ENCODE assay signal across 1 cellular context in the genomic region with DNA sequence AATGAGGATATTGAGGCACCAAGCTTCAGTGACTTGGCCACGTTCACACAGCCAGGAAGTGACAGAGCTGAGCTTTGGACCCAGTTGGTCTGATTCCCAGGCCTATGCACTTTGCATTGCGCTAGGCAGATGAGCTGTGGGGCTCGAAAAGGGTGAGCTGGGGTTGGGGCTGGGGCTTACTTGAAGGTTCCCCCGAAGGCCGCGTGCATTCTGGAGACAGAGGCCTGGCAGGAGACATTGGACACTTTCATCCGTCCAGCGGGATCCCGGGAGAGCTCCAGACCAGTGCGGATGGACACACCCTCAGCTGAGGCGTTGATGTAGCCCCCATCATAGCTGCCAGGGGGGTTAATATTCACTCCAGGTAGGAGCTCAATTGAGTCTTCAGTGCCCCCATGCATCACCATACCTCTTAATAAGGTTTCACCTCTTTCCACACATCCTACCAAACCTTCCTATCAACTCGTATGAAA.
TF ChIP-seq lines count a peak whose summit lies in the region.

No MANE protein-coding gene starts in this region.

TF ChIP-seq in HepG2, 621 proteins besides CTCF, POLR2A, EP300 and RAD21 (continued from another document and continues in another):
- TF ChIP-seq, protein P1, sequence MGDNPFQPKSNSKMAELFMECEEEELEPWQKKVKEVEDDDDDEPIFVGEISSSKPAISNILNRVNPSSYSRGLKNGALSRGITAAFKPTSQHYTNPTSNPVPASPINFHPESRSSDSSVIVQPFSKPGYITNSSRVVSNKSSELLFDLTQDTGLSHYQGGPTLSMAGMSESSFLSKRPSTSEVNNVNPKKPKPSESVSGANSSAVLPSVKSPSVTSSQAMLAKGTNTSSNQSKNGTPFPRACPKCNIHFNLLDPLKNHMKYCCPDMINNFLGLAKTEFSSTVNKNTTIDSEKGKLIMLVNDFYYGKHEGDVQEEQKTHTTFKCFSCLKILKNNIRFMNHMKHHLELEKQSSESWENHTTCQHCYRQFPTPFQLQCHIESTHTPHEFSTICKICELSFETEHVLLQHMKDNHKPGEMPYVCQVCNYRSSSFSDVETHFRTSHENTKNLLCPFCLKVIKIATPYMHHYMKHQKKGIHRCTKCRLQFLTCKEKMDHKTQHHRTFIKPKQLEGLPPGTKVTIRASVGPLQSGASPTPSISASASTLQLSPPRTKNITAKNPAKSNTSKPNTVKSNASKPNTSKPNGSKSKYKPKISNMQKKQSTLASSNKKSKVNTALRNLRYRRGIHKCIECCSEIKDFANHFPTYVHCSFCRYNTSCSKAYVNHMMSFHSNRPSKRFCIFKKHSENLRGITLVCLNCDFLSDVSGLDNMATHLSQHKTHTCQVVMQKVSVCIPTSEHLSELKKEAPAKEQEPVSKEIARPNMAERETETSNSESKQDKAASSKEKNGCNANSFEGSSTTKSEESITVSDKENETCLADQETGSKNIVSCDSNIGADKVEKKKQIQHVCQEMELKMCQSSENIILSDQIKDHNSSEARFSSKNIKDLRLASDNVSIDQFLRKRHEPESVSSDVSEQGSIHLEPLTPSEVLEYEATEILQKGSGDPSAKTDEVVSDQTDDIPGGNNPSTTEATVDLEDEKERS (CRISPR knock-in tag; IDR thresholded peaks at IDR 0.05): 0 out of 2 replicates have a peak, but pooled peaks have one; percentile 52
- TF ChIP-seq TCF12 (IDR thresholded peaks at IDR 0.05) (no peak), TCF12 (CRISPR knock-in tag; IDR thresholded peaks at IDR 0.05) (0 out of 2 replicates have a peak, but pooled peaks have one; percentile 29), ZMYM3 (CRISPR knock-in tag; IDR thresholded peaks at IDR 0.05) (peak; percentile 98), CREM (IDR thresholded peaks at IDR 0.05) (no peak; the same call in 1 of the 2 replicates), CREM (CRISPR knock-in tag; IDR thresholded peaks at IDR 0.05) (no peak), RELA (CRISPR knock-in tag; IDR thresholded peaks at IDR 0.05) (0 out of 2 replicates have a peak, but pooled peaks have one; percentile 5), ZNF333 (CRISPR knock-in tag; IDR thresholded peaks at IDR 0.05; ENCODE audit: borderline replicate concordance) (0 out of 2 replicates have a peak, but pooled peaks have one; percentile 12), KDM1A (CRISPR knock-in tag; IDR thresholded peaks at IDR 0.05) (peak; percentile 69; the same call in 1 of the 2 replicates), BHLHE40 (IDR thresholded peaks at IDR 0.05; ENCODE audit: low read length) (peak; percentile 22; the same call in 1 of the 2 replicates), PHF8 (CRISPR knock-in tag; IDR thresholded peaks at IDR 0.05) (peak; percentile 20), NFIC (IDR thresholded peaks at IDR 0.05; ENCODE audit: low read length) (no peak), HOXA5 (CRISPR knock-in tag; IDR thresholded peaks at IDR 0.05) (no peak; the same call in 1 of the 2 replicates), RXRB (CRISPR knock-in tag; IDR thresholded peaks at IDR 0.05; ENCODE audit: borderline replicate concordance) (peak; percentile 71; the same call in 1 of the 2 replicates), ELF3 (CRISPR knock-in tag; IDR thresholded peaks at IDR 0.05) (peak; percentile 82), SPEN (CRISPR knock-in tag; IDR thresholded peaks at IDR 0.05; ENCODE audit: low read depth) (peak; percentile 98), SNRNP70 (IDR thresholded peaks at IDR 0.05; ENCODE audit: low read depth, low read length) (no peak), ZFP82 (CRISPR knock-in tag; IDR thresholded peaks at IDR 0.05; ENCODE audit: borderline replicate concordance) (no peak), ZBTB7B (CRISPR knock-in tag; IDR thresholded peaks at IDR 0.05) (peak; percentile 45; the same call in 1 of the 2 replicates), KDM3A (CRISPR knock-in tag; IDR thresholded peaks at IDR 0.05; ENCODE audit: low read depth) (no peak; the same call in 1 of the 2 replicates), ZNF709 (CRISPR knock-in tag; IDR thresholded peaks at IDR 0.05) (peak; percentile 15; the same call in 1 of the 2 replicates), ZFP36L1 (CRISPR knock-in tag; IDR thresholded peaks at IDR 0.05) (peak; percentile 12; the same call in 1 of the 2 replicates), ZNF10 (CRISPR knock-in tag; IDR thresholded peaks at IDR 0.05; ENCODE audit: borderline replicate concordance, low read depth) (no peak), ZNF501 (CRISPR knock-in tag; IDR thresholded peaks at IDR 0.05) (peak; percentile 90), SALL2 (CRISPR knock-in tag; IDR thresholded peaks at IDR 0.05) (0 out of 2 replicates have a peak, but pooled peaks have one; percentile 59), SMYD3 (CRISPR knock-in tag; IDR thresholded peaks at IDR 0.05) (0 out of 2 replicates have a peak, but pooled peaks have one; percentile 1), HDAC2 (CRISPR knock-in tag; IDR thresholded peaks at IDR 0.05) (0 out of 2 replicates have a peak, but pooled peaks have one; percentile 60), ZNF720 (CRISPR knock-in tag; IDR thresholded peaks at IDR 0.05) (no peak), ZNF577 (CRISPR knock-in tag; IDR thresholded peaks at IDR 0.05; ENCODE audit: borderline replicate concordance, low read depth) (no peak), HDAC1 (CRISPR knock-in tag; IDR thresholded peaks at IDR 0.05) (peak; percentile 71), ZNF660 (CRISPR knock-in tag; IDR thresholded peaks at IDR 0.05; ENCODE audit: borderline replicate concordance, low read depth) (no peak), GATAD1 (CRISPR knock-in tag; IDR thresholded peaks at IDR 0.05) (peak; percentile 25; the same call in 1 of the 2 replicates), FOXO1 (CRISPR knock-in tag; IDR thresholded peaks at IDR 0.05) (peak; percentile 56; the same call in 1 of the 2 replicates), CEBPB (IDR thresholded peaks at IDR 0.05; ENCODE audit: borderline replicate concordance, low read depth, low read length) (peak; percentile 12; the same call in 1 of the 2 replicates), ATF7 (IDR thresholded peaks at IDR 0.05) (no peak), ATF7 (CRISPR knock-in tag; IDR thresholded peaks at IDR 0.05) (no peak), STAG1 (CRISPR knock-in tag; IDR thresholded peaks at IDR 0.05) (peak; percentile 3; the same call in 1 of the 2 replicates)
- TF ChIP-seq, protein P2, sequence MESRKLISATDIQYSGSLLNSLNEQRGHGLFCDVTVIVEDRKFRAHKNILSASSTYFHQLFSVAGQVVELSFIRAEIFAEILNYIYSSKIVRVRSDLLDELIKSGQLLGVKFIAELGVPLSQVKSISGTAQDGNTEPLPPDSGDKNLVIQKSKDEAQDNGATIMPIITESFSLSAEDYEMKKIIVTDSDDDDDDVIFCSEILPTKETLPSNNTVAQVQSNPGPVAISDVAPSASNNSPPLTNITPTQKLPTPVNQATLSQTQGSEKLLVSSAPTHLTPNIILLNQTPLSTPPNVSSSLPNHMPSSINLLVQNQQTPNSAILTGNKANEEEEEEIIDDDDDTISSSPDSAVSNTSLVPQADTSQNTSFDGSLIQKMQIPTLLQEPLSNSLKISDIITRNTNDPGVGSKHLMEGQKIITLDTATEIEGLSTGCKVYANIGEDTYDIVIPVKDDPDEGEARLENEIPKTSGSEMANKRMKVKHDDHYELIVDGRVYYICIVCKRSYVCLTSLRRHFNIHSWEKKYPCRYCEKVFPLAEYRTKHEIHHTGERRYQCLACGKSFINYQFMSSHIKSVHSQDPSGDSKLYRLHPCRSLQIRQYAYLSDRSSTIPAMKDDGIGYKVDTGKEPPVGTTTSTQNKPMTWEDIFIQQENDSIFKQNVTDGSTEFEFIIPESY (CRISPR knock-in tag; IDR thresholded peaks at IDR 0.05): peak; percentile 9; the same call in 1 of the 2 replicates
- TF ChIP-seq, protein P3, sequence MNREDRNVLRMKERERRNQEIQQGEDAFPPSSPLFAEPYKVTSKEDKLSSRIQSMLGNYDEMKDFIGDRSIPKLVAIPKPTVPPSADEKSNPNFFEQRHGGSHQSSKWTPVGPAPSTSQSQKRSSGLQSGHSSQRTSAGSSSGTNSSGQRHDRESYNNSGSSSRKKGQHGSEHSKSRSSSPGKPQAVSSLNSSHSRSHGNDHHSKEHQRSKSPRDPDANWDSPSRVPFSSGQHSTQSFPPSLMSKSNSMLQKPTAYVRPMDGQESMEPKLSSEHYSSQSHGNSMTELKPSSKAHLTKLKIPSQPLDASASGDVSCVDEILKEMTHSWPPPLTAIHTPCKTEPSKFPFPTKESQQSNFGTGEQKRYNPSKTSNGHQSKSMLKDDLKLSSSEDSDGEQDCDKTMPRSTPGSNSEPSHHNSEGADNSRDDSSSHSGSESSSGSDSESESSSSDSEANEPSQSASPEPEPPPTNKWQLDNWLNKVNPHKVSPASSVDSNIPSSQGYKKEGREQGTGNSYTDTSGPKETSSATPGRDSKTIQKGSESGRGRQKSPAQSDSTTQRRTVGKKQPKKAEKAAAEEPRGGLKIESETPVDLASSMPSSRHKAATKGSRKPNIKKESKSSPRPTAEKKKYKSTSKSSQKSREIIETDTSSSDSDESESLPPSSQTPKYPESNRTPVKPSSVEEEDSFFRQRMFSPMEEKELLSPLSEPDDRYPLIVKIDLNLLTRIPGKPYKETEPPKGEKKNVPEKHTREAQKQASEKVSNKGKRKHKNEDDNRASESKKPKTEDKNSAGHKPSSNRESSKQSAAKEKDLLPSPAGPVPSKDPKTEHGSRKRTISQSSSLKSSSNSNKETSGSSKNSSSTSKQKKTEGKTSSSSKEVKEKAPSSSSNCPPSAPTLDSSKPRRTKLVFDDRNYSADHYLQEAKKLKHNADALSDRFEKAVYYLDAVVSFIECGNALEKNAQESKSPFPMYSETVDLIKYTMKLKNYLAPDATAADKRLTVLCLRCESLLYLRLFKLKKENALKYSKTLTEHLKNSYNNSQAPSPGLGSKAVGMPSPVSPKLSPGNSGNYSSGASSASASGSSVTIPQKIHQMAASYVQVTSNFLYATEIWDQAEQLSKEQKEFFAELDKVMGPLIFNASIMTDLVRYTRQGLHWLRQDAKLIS (CRISPR knock-in tag; IDR thresholded peaks at IDR 0.05): no peak; the same call in 1 of the 2 replicates
- TF ChIP-seq, protein P4, sequence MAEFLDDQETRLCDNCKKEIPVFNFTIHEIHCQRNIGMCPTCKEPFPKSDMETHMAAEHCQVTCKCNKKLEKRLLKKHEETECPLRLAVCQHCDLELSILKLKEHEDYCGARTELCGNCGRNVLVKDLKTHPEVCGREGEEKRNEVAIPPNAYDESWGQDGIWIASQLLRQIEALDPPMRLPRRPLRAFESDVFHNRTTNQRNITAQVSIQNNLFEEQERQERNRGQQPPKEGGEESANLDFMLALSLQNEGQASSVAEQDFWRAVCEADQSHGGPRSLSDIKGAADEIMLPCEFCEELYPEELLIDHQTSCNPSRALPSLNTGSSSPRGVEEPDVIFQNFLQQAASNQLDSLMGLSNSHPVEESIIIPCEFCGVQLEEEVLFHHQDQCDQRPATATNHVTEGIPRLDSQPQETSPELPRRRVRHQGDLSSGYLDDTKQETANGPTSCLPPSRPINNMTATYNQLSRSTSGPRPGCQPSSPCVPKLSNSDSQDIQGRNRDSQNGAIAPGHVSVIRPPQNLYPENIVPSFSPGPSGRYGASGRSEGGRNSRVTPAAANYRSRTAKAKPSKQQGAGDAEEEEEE (CRISPR knock-in tag; IDR thresholded peaks at IDR 0.05; ENCODE audit: borderline replicate concordance): 0 out of 2 replicates have a peak, but pooled peaks have one; percentile 45
- TF ChIP-seq, protein P5, sequence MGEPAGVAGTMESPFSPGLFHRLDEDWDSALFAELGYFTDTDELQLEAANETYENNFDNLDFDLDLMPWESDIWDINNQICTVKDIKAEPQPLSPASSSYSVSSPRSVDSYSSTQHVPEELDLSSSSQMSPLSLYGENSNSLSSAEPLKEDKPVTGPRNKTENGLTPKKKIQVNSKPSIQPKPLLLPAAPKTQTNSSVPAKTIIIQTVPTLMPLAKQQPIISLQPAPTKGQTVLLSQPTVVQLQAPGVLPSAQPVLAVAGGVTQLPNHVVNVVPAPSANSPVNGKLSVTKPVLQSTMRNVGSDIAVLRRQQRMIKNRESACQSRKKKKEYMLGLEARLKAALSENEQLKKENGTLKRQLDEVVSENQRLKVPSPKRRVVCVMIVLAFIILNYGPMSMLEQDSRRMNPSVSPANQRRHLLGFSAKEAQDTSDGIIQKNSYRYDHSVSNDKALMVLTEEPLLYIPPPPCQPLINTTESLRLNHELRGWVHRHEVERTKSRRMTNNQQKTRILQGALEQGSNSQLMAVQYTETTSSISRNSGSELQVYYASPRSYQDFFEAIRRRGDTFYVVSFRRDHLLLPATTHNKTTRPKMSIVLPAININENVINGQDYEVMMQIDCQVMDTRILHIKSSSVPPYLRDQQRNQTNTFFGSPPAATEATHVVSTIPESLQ (CRISPR knock-in tag; conservative IDR thresholded peaks at IDR 0.05): 0 out of 2 replicates have a peak, but pooled peaks have one; percentile 69
- TF ChIP-seq, protein P6, sequence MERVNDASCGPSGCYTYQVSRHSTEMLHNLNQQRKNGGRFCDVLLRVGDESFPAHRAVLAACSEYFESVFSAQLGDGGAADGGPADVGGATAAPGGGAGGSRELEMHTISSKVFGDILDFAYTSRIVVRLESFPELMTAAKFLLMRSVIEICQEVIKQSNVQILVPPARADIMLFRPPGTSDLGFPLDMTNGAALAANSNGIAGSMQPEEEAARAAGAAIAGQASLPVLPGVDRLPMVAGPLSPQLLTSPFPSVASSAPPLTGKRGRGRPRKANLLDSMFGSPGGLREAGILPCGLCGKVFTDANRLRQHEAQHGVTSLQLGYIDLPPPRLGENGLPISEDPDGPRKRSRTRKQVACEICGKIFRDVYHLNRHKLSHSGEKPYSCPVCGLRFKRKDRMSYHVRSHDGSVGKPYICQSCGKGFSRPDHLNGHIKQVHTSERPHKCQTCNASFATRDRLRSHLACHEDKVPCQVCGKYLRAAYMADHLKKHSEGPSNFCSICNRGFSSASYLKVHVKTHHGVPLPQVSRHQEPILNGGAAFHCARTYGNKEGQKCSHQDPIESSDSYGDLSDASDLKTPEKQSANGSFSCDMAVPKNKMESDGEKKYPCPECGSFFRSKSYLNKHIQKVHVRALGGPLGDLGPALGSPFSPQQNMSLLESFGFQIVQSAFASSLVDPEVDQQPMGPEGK (CRISPR knock-in tag; IDR thresholded peaks at IDR 0.05): peak; percentile 73
- TF ChIP-seq, protein P7, sequence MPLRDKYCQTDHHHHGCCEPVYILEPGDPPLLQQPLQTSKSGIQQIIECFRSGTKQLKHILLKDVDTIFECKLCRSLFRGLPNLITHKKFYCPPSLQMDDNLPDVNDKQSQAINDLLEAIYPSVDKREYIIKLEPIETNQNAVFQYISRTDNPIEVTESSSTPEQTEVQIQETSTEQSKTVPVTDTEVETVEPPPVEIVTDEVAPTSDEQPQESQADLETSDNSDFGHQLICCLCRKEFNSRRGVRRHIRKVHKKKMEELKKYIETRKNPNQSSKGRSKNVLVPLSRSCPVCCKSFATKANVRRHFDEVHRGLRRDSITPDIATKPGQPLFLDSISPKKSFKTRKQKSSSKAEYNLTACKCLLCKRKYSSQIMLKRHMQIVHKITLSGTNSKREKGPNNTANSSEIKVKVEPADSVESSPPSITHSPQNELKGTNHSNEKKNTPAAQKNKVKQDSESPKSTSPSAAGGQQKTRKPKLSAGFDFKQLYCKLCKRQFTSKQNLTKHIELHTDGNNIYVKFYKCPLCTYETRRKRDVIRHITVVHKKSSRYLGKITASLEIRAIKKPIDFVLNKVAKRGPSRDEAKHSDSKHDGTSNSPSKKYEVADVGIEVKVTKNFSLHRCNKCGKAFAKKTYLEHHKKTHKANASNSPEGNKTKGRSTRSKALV (CRISPR knock-in tag; IDR thresholded peaks at IDR 0.05): no peak
- TF ChIP-seq, protein P8, sequence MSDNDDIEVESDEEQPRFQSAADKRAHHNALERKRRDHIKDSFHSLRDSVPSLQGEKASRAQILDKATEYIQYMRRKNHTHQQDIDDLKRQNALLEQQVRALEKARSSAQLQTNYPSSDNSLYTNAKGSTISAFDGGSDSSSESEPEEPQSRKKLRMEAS (IDR thresholded peaks at IDR 0.05): peak; percentile 50
